14 cellular contexts compared by ENCODE assay signal in the genomic region with DNA sequence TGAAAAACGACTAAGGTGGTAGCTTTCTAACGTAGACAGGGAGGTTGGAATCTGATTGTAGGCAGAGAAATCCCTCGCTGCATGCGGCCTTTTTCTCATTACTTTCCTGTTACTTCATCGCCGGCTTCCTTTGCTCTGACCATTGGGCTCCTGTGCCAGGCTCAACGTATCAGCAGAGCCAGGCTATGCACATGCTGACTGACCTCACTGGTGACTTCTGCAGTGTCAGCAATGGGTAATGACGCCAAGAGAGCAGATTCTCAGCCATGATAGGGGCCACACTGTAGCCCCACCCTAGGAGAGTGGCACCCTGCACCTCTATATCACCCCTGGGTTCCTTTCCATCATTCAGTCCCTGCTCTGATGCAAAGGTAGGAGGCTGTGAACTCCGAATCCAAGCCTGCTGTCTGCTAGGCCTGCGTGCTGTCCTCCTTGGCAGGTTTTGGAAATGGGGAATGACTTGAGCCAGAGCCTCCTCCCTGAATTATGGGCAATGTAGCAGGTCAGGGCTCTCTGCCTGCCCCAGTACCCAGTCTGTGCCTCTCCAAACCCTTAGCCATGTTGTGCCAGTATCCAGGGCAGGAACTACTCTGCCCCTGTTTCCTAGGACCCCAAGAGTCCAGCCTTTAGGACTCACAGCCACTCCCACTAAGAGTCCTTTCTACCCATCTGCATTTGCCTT. TPM values are rescaled to one million over a fixed set of nuclear protein-coding genes. Genes with fewer than 3 reads are reported as not detected.
A peak's percentile ranks its signal among the peaks of the same experiment; 100 is the strongest.
DNase-seq lines count a peak whose midpoint lies in the region; ATAC-seq and TF ChIP-seq lines count a peak whose summit lies in the region.
"Had no signal": no experiment of that assay in that cellular context is flagged by ENCODE, and none has a peak within 500 bp of the region (broad histone marks: within the 10 kb centered on the region; RNA-seq: fewer than 3 reads in every experiment).

No MANE protein-coding gene starts in this region.

- DNase-seq in WERI-Rb-1 = peak; percentile 7
- no peak for DNase-seq in left ventricle myocardium inferior
- no peak for DNase-seq in GOT3 (lab: John Stamatoyannopoulos, UW)
- DNase-seq in A673 (ENCODE audit: low spot score) = no peak
- no peak for DNase-seq in inferior parietal cortex (ENCODE audit: extremely low spot score)
- DNase-seq in DMS53 (lab: John Stamatoyannopoulos, UW) = no peak
- DNase-seq: activated CD4-positive, CD25-positive, alpha-beta regulatory T cell; activated CD8-positive, alpha-beta memory T cell treated with anti-CD3 and anti-CD28 coated beads, Interleukin-2, amount 50 U/mL, for 48 hours; cortex of kidney; mesendoderm had no signal

- H3K27me3 ChIP-seq in WERI-Rb-1 (ENCODE audit: insufficient read depth, low read depth, severe bottlenecking) (no peaks in the 10 kb centered on the region), left ventricle myocardium inferior (ENCODE audit: low read depth) (no peaks in the 10 kb centered on the region), skeletal muscle tissue (ENCODE audit: control insufficient read depth in 3 of 3, insufficient read depth in 3 of 3, low read length in 3 of 3) (no peaks in the 10 kb centered on the region), A673 (replicated peaks; ENCODE audit: insufficient read depth, low read depth, low read length, poor library complexity) (no peaks in the 10 kb centered on the region)

- intact Hi-C loops in left ventricle myocardium inferior (cut with micrococcal nuclease) = loop anchor here (2.0 kb wide), 1 partner anchor 179 kb away; no protein-coding TSS in a partner anchor
- intact Hi-C loops in A673 (cut with micrococcal nuclease; ENCODE audit: unreplicated experiment) = loop anchor here (2.0 kb wide), 1 partner anchor 231 kb away; no protein-coding TSS in a partner anchor

- ATAC-seq in GM18502 (IDR thresholded peaks at IDR 0.05; ENCODE audit: poor library complexity, unreplicated experiment) = peak; percentile 7

- H3K27ac ChIP-seq in WERI-Rb-1 (no peak overlapping the region), left ventricle myocardium inferior (replicated peaks) (peak overlapping the region; percentile 87), skeletal muscle tissue (ENCODE audit: low read depth, low read length) (peak overlapping the region; percentile 99), A673 (ENCODE audit: low read depth, low read length, poor library complexity, severe bottlenecking) (no peak overlapping the region)

- no TSS peak for BruUV-seq in A673 (replicated peaks; lab: Mats Ljungman, UMichigan)

- H3K36me3 ChIP-seq in WERI-Rb-1 (peaks cover 38% of the 10 kb centered on the region), left ventricle myocardium inferior (no peaks in the 10 kb centered on the region), skeletal muscle tissue (ENCODE audit: control insufficient read depth in 3 of 3, insufficient read depth in 3 of 3, low read length in 3 of 3) (no peaks in the 10 kb centered on the region), A673 (ENCODE audit: insufficient read depth, low read length, poor library complexity, severe bottlenecking) (no peaks in the 10 kb centered on the region)

- POLR2A ChIA-PET in A673 (lab: Charles Lee; ENCODE audit: low non-redundant PET) = no interaction called here

- CTCF ChIA-PET in A673 (lab: Charles Lee) = interaction anchor here (2.7 to 3.5 kb wide), 3 partner anchors 8 to 179 kb away, joined by 13 to 65 read pairs (median 23); no protein-coding TSS in a partner anchor

- H3K4me1 ChIP-seq in left ventricle myocardium inferior (peaks cover 71% of the 10 kb centered on the region), skeletal muscle tissue (ENCODE audit: control insufficient read depth in 3 of 3, insufficient read depth in 3 of 3, low read length in 3 of 3) (peaks cover 54 to 96% (median 79%) of the 10 kb centered on the region in 3 donors), A673 (ENCODE audit: insufficient read depth, low read length, poor library complexity, severe bottlenecking) (no peaks in the 10 kb centered on the region)

- H3K4me3 ChIP-seq in WERI-Rb-1 (ENCODE audit: low read depth, low read length) (no peak overlapping the region), left ventricle myocardium inferior (no peak overlapping the region), skeletal muscle tissue (ENCODE audit: low read length in 3 of 3) (peak overlapping the region; percentile 15 to 49 (median 29)), A673 (ENCODE audit: low read depth, low read length, poor library complexity, severe bottlenecking) (no peak overlapping the region)

- TF ChIP-seq CTCF in WERI-Rb-1 (IDR thresholded peaks at IDR 0.05; ENCODE audit: low read depth, low read length) (no peak), left ventricle myocardium inferior (IDR thresholded peaks at IDR 0.05; ENCODE audit: borderline replicate concordance) (no peak), A673 (conservative IDR thresholded peaks at IDR 0.05; ENCODE audit: low read depth, low read length) (no peak)

- H3K9me3 ChIP-seq in WERI-Rb-1 (ENCODE audit: severe bottlenecking) = no peaks in the 10 kb centered on the region
- no peaks in the 10 kb centered on the region for H3K9me3 ChIP-seq in left ventricle myocardium inferior (replicated peaks)
- no peaks in the 10 kb centered on the region for H3K9me3 ChIP-seq in skeletal muscle tissue (ENCODE audit: control insufficient read depth in 3 of 3, low read length in 3 of 3)
- H3K9me3 ChIP-seq in A673 (ENCODE audit: low read depth, low read length, poor library complexity, severe bottlenecking) = no peaks in the 10 kb centered on the region

- peak overlapping the region; percentile 76 to 82 (median 78) for H3K9ac ChIP-seq in skeletal muscle tissue (ENCODE audit: low read depth in 1 of 3, low read length in 3 of 3)

RNA-seq across cellular contexts. Expression of a gene that starts 11.4 kb away (rescaled TPM):
- 24.8 TPM for total RNA-seq in left ventricle myocardium inferior
- total RNA-seq in skeletal muscle tissue = 15.7 TPM
- 2.5 and 3.0 TPM in 2 replicates for total RNA-seq in A673 (2021)

RNA-seq across cellular contexts. Expression of a gene that starts 30.5 kb away (rescaled TPM):
- total RNA-seq in left ventricle myocardium inferior (21.8 TPM), skeletal muscle tissue (42.3 TPM), A673 (2021) (65.1 and 68.4 TPM in 2 replicates)

RNA-seq across cellular contexts. Expression of a gene that starts 48.2 kb away (rescaled TPM):
- total RNA-seq in left ventricle myocardium inferior (not detected), skeletal muscle tissue (247 TPM), A673 (2021) (not detected in 2 replicates)
- total RNA-seq: HT-29, progenitor cell of endocrine pancreas had no signal

Comparison
In these comparisons a context has a peak if more than half of its experiments do, and no peak if none do; other contexts are left out.
1. H3K27ac ChIP-seq: peak in left ventricle myocardium inferior (single experiment) and skeletal muscle tissue (single experiment); none in WERI-Rb-1 (single experiment) and A673 (single experiment).
2. H3K4me3 ChIP-seq: peak in skeletal muscle tissue (3 of 3); none in WERI-Rb-1 (single experiment), left ventricle myocardium inferior (single experiment) and A673 (single experiment).
3. RNA of a gene that starts 48.2 kb away (total RNA-seq): 247 TPM in skeletal muscle tissue (single experiment); not detected in left ventricle myocardium inferior (single experiment) and not detected in A673; every median in the first group is over 100 times any median in the second.